In genomic region chr14:52738409-52738808, GRCh38 we compare ENCODE assay signal across 17 cellular contexts. TPM values are rescaled to one million over a fixed set of nuclear protein-coding genes. Genes with fewer than 3 reads are reported as not detected.
A peak's percentile ranks its signal among the peaks of the same experiment; 100 is the strongest.
DNase-seq lines count a peak whose midpoint lies in the region; ATAC-seq and TF ChIP-seq lines count a peak whose summit lies in the region.
"Had no signal": no experiment of that assay in that cellular context is flagged by ENCODE, and none has a peak within 500 bp of the region (broad histone marks: within the 10 kb centered on the region; RNA-seq: fewer than 3 reads in every experiment).

No MANE protein-coding gene starts in this region.

- peak overlapping the region; percentile 47 for H3K27ac Mint-ChIP-seq in activated naive CD4-positive, alpha-beta T cell treated with anti-CD3 and anti-CD28 coated beads, Interleukin-2, amount 50 U/mL, for 24 hours
- H3K27ac Mint-ChIP-seq in activated T-helper 17 cell treated with anti-CD3 and anti-CD28 coated beads, Interleukin-2, amount 50 U/mL, for 72 hours: peak overlapping the region; percentile 22
- H3K27ac Mint-ChIP-seq in naive thymus-derived CD8-positive, alpha-beta T cell: peak overlapping the region; percentile 4 to 99 (median 81)

- no peaks in the 10 kb centered on the region for H3K9me3 Mint-ChIP-seq in activated naive CD4-positive, alpha-beta T cell treated with anti-CD3 and anti-CD28 coated beads, Interleukin-2, amount 50 U/mL, for 24 hours
- no peaks in the 10 kb centered on the region for H3K9me3 Mint-ChIP-seq in activated T-helper 17 cell treated with anti-CD3 and anti-CD28 coated beads, Interleukin-2, amount 50 U/mL, for 72 hours
- no peaks in the 10 kb centered on the region for H3K9me3 Mint-ChIP-seq in naive thymus-derived CD8-positive, alpha-beta T cell

- H3K36me3 ChIP-seq in HEK293 (ENCODE audit: control insufficient read depth in 2 of 2, insufficient read depth in 1 of 2, low read length in 2 of 2): peaks cover 4 to 10% of the 10 kb centered on the region in 2 experiments; a peak in 2 of 3 replicates
- H3K36me3 ChIP-seq: BE2C had no signal

- no peaks in the 10 kb centered on the region for H3K27me3 Mint-ChIP-seq in activated naive CD4-positive, alpha-beta T cell treated with anti-CD3 and anti-CD28 coated beads, Interleukin-2, amount 50 U/mL, for 24 hours
- no peaks in the 10 kb centered on the region for H3K27me3 Mint-ChIP-seq in activated T-helper 17 cell treated with anti-CD3 and anti-CD28 coated beads, Interleukin-2, amount 50 U/mL, for 72 hours
- no peaks in the 10 kb centered on the region for H3K27me3 Mint-ChIP-seq in naive thymus-derived CD8-positive, alpha-beta T cell

- H3K4me1 Mint-ChIP-seq in activated naive CD4-positive, alpha-beta T cell treated with anti-CD3 and anti-CD28 coated beads, Interleukin-2, amount 50 U/mL, for 24 hours: peaks cover 84% of the 10 kb centered on the region
- peaks cover 45% of the 10 kb centered on the region for H3K4me1 Mint-ChIP-seq in activated T-helper 17 cell treated with anti-CD3 and anti-CD28 coated beads, Interleukin-2, amount 50 U/mL, for 72 hours
- peaks cover 40 to 88% (median 78%) of the 10 kb centered on the region in 4 donors for H3K4me1 Mint-ChIP-seq in naive thymus-derived CD8-positive, alpha-beta T cell

- no peak overlapping the region for H3K4me3 ChIP-seq in HEK293 (ENCODE audit: low read depth, low read length)
- H3K4me3 ChIP-seq: PC-9, SJCRH30 had no signal

- POLR2A ChIA-PET in HEK293 (lab: Yijun Ruan, JAX): no interaction called here
- POLR2A ChIA-PET in naive thymus-derived CD8-positive, alpha-beta T cell (lab: Charles Lee): interaction anchor here (0.6 to 1.2 kb wide), 2 partner anchors 9 to 36 kb away, joined by 3 read pairs; partner anchors contain the start of gene STYX

- no peak for DNase-seq in activated naive CD4-positive, alpha-beta T cell treated with anti-CD3 and anti-CD28 coated beads, Interleukin-2, amount 50 U/mL, for 16 hours
- DNase-seq in naive thymus-derived CD8-positive, alpha-beta T cell: peak in 1 of 10 donors; percentile 15
- DNase-seq in stimulated activated CD4-positive, alpha-beta T cell treated with anti-CD3 and anti-CD28 coated beads, Interleukin-4, amount 100 ng/mL, for 1 hour: no peak
- DNase-seq: BE2C, EL, Kasumi-1, NCI-H1105, NCI-H1694 treated with DMSO at 0.1 percent for 48 hours, NCI-H2171, NCI-H446 treated with DMSO at 0.1 percent for 48 hours, PC-9, SJCRH30, SW 1271 had no signal

- peaks cover 27% of the 10 kb centered on the region for H3K36me3 Mint-ChIP-seq in activated naive CD4-positive, alpha-beta T cell treated with anti-CD3 and anti-CD28 coated beads, Interleukin-2, amount 50 U/mL, for 24 hours
- peaks cover 10% of the 10 kb centered on the region for H3K36me3 Mint-ChIP-seq in activated T-helper 17 cell treated with anti-CD3 and anti-CD28 coated beads, Interleukin-2, amount 50 U/mL, for 72 hours (ENCODE audit: low read depth)
- peaks cover under 1 to 27% (median 23%) of the 10 kb centered on the region in 3 donors for H3K36me3 Mint-ChIP-seq in naive thymus-derived CD8-positive, alpha-beta T cell

- peaks cover 19% of the 10 kb centered on the region; the same call in 1 of the 2 replicates for H3K4me1 ChIP-seq in HEK293 (ENCODE audit: control insufficient read depth, insufficient read depth, low read length)
- H3K4me1 ChIP-seq: SJCRH30 had no signal

- CTCF ChIA-PET in HEK293 (lab: Yijun Ruan, JAX): interaction anchor here (0.6 kb wide), 1 partner anchor 17 kb away, joined by 4 read pairs; no protein-coding TSS in a partner anchor

- H3K9me3 ChIP-seq in HEK293 (ENCODE audit: control insufficient read depth, insufficient read depth, low read depth, low read length): no peaks in the 10 kb centered on the region
- H3K9me3 ChIP-seq: BE2C, SJCRH30 had no signal

- no peak for TF ChIP-seq CTCF in HEK293 (tag by site-specific recombination; IDR thresholded peaks at IDR 0.05)

- H3K4me3 Mint-ChIP-seq in activated naive CD4-positive, alpha-beta T cell treated with anti-CD3 and anti-CD28 coated beads, Interleukin-2, amount 50 U/mL, for 24 hours: no peak overlapping the region
- no peak overlapping the region for H3K4me3 Mint-ChIP-seq in activated T-helper 17 cell treated with anti-CD3 and anti-CD28 coated beads, Interleukin-2, amount 50 U/mL, for 72 hours
- H3K4me3 Mint-ChIP-seq in naive thymus-derived CD8-positive, alpha-beta T cell: peak overlapping the region in 6 of 10 donors; percentile 5 to 55 (median 22)

- no peak for ATAC-seq in activated T-helper 17 cell treated with anti-CD3 and anti-CD28 coated beads, Interleukin-2, amount 50 U/mL, for 72 hours (replicated peaks)
- ATAC-seq in naive thymus-derived CD8-positive, alpha-beta T cell: no peak
- no peak for ATAC-seq in GM18868 (IDR thresholded peaks at IDR 0.05; ENCODE audit: unreplicated experiment)

- no peak overlapping the region for H3K27ac ChIP-seq in HEK293 (ENCODE audit: extremely low read depth, low read depth, low read length)
- H3K27ac ChIP-seq: PC-9, SJCRH30 had no signal

TF ChIP-seq in HEK293, 187 proteins besides CTCF, POLR2A, EP300 and RAD21:
- 0 out of 2 replicates have a peak, but pooled peaks have one; percentile 9 for TF ChIP-seq ZNF549 (tag by site-specific recombination; IDR thresholded peaks at IDR 0.05)
- no peak for TF ChIP-seq ZSCAN30 (tag by site-specific recombination; IDR thresholded peaks at IDR 0.05)
- no peak for TF ChIP-seq PRDM6 (tag by site-specific recombination; IDR thresholded peaks at IDR 0.05)

RNA-seq across cellular contexts. Expression of gene STYX, which starts 8.4 kb away (rescaled TPM):
- total RNA-seq in activated T-helper 17 cell treated with anti-CD3 and anti-CD28 coated beads, Interleukin-2, amount 50 U/mL, for 72 hours: 10 to 100 TPM; 13.4 to 14.0 TPM
- total RNA-seq in naive thymus-derived CD8-positive, alpha-beta T cell: 10 to 100 TPM; 43.0 to 48.8 TPM
- 10 to 100 TPM; 22.9 to 30.5 (median 25.6) TPM for polyA plus RNA-seq in naive thymus-derived CD8-positive, alpha-beta T cell

RNA-seq across cellular contexts. Expression of gene PSMC6, which starts 31.4 kb away (rescaled TPM):
- total RNA-seq in activated T-helper 17 cell treated with anti-CD3 and anti-CD28 coated beads, Interleukin-2, amount 50 U/mL, for 72 hours: 100 to 1,000 TPM in 1 of 2 donors, 10 to 100 TPM in 1; 90.0 to 122 TPM
- 100 to 1,000 TPM in 1 of 2 experiments, 10 to 100 TPM in 1; 100.0 to 103 TPM for total RNA-seq in naive thymus-derived CD8-positive, alpha-beta T cell
- 10 to 100 TPM; 38.1 to 60.1 (median 52.0) TPM for polyA plus RNA-seq in naive thymus-derived CD8-positive, alpha-beta T cell

RNA-seq across cellular contexts. Expression of gene ERO1A, which starts 43.1 kb away (rescaled TPM):
- 100 to 1,000 TPM; 220 to 329 TPM for total RNA-seq in activated T-helper 17 cell treated with anti-CD3 and anti-CD28 coated beads, Interleukin-2, amount 50 U/mL, for 72 hours
- total RNA-seq in naive thymus-derived CD8-positive, alpha-beta T cell: 10 to 100 TPM; 64.1 to 74.5 TPM
- polyA plus RNA-seq in naive thymus-derived CD8-positive, alpha-beta T cell: 10 to 100 TPM; 29.6 to 32.0 (median 30.2) TPM

RNA-seq across cellular contexts. Expression of gene GNPNAT1, which starts 53.0 kb away (rescaled TPM):
- 10 to 100 TPM; 18.7 to 38.7 TPM for total RNA-seq in activated T-helper 17 cell treated with anti-CD3 and anti-CD28 coated beads, Interleukin-2, amount 50 U/mL, for 72 hours
- total RNA-seq in naive thymus-derived CD8-positive, alpha-beta T cell: 10 to 100 TPM in 1 of 2 experiments, 1 to 10 TPM in 1; 8.3 to 12.6 TPM
- polyA plus RNA-seq in naive thymus-derived CD8-positive, alpha-beta T cell: 10 to 100 TPM; 10.9 to 12.9 (median 11.2) TPM

Comparison
In these comparisons a context has a peak if more than half of its experiments do, and no peak if none do; other contexts are left out.
1. H3K27ac Mint-ChIP-seq: peak in every context shown above with its lines; median percentile 81 in naive thymus-derived CD8-positive, alpha-beta T cell; 47 in activated naive CD4-positive, alpha-beta T cell treated with anti-CD3 and anti-CD28 coated beads, Interleukin-2, amount 50 U/mL, for 24 hours; 22 in activated T-helper 17 cell treated with anti-CD3 and anti-CD28 coated beads, Interleukin-2, amount 50 U/mL, for 72 hours.
2. H3K4me3 Mint-ChIP-seq: peak in naive thymus-derived CD8-positive, alpha-beta T cell (6 of 10); none in activated naive CD4-positive, alpha-beta T cell treated with anti-CD3 and anti-CD28 coated beads, Interleukin-2, amount 50 U/mL, for 24 hours (single experiment) and activated T-helper 17 cell treated with anti-CD3 and anti-CD28 coated beads, Interleukin-2, amount 50 U/mL, for 72 hours (single experiment).